In the genomic region with DNA sequence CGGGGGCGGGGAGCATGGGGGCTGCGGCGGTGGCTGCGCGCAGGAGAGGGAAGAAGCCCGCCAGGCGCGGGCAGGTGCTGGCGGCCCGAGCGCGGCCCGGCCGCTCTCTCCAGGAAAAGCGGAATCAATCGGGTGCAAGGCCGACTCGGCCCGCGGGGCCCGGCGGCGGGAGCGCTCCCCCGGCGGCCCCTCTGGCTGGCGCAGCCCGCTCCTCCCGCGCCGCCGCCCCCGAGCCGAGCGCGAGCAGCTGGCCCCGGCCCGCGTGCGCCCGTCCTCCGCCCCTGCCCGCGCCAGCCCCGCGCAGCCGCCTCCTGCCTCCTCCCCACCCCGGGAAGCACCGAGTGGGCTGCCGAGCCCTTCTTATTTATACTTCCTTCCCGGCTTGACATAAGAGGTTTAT, we compare ENCODE assay signal across 1 cellular context.
TF ChIP-seq lines count a peak whose summit lies in the region.

A gene with protein sequence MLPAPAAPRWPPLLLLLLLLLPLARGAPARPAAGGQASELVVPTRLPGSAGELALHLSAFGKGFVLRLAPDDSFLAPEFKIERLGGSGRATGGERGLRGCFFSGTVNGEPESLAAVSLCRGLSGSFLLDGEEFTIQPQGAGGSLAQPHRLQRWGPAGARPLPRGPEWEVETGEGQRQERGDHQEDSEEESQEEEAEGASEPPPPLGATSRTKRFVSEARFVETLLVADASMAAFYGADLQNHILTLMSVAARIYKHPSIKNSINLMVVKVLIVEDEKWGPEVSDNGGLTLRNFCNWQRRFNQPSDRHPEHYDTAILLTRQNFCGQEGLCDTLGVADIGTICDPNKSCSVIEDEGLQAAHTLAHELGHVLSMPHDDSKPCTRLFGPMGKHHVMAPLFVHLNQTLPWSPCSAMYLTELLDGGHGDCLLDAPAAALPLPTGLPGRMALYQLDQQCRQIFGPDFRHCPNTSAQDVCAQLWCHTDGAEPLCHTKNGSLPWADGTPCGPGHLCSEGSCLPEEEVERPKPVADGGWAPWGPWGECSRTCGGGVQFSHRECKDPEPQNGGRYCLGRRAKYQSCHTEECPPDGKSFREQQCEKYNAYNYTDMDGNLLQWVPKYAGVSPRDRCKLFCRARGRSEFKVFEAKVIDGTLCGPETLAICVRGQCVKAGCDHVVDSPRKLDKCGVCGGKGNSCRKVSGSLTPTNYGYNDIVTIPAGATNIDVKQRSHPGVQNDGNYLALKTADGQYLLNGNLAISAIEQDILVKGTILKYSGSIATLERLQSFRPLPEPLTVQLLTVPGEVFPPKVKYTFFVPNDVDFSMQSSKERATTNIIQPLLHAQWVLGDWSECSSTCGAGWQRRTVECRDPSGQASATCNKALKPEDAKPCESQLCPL (minus strand): TSS at position 339 of the 400 bp plus-strand sequence. CDS start 323 bp downstream, at position 16.

TF ChIP-seq in SK-N-SH treated with all-trans-retinoic acid at 6 μM for 48 hours, 23 proteins besides CTCF, POLR2A, EP300 and RAD21 (continued from another document):
- TF ChIP-seq, protein P1, sequence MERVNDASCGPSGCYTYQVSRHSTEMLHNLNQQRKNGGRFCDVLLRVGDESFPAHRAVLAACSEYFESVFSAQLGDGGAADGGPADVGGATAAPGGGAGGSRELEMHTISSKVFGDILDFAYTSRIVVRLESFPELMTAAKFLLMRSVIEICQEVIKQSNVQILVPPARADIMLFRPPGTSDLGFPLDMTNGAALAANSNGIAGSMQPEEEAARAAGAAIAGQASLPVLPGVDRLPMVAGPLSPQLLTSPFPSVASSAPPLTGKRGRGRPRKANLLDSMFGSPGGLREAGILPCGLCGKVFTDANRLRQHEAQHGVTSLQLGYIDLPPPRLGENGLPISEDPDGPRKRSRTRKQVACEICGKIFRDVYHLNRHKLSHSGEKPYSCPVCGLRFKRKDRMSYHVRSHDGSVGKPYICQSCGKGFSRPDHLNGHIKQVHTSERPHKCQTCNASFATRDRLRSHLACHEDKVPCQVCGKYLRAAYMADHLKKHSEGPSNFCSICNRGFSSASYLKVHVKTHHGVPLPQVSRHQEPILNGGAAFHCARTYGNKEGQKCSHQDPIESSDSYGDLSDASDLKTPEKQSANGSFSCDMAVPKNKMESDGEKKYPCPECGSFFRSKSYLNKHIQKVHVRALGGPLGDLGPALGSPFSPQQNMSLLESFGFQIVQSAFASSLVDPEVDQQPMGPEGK (CRISPR knock-in tag; IDR thresholded peaks at IDR 0.05; ENCODE audit: borderline replicate concordance) = no peak
- TF ChIP-seq PPARA (CRISPR knock-in tag; IDR thresholded peaks at IDR 0.05; ENCODE audit: borderline replicate concordance) (no peak), ZFP30 (CRISPR knock-in tag; IDR thresholded peaks at IDR 0.05) (no peak)
